39 cellular contexts compared by ENCODE assay signal in genomic region chr9:98738741-98739140, GRCh38. TPM values are rescaled to one million over a fixed set of nuclear protein-coding genes. Genes with fewer than 3 reads are reported as not detected.
"Had no signal": no experiment of that assay in that cellular context is flagged by ENCODE, and none has a peak within 500 bp of the region (broad histone marks: within the 10 kb centered on the region; RNA-seq: fewer than 3 reads in every experiment).

No MANE protein-coding gene starts in this region.

- H3K27ac Mint-ChIP-seq: activated naive CD4-positive, alpha-beta T cell treated with anti-CD3 and anti-CD28 coated beads for 36 hours; activated naive CD4-positive, alpha-beta T cell treated with anti-CD3 and anti-CD28 coated beads, Interleukin-2, amount 10 ng/mL, durations not matched to agents 7 days and 5 days; activated naive CD4-positive, alpha-beta T cell treated with anti-CD3 and anti-CD28 coated beads, Interleukin-2, amount 50 U/mL, for 24 hours; activated naive CD4-positive, alpha-beta T cell treated with anti-CD3 and anti-CD28 coated beads, Interleukin-2, amount 50 U/mL, for 72 hours; activated naive CD8-positive, alpha-beta T cell; activated naive CD8-positive, alpha-beta T cell treated with anti-CD3 and anti-CD28 coated beads for 36 hours; activated naive CD8-positive, alpha-beta T cell treated with anti-CD3 and anti-CD28 coated beads, Interleukin-2, amount 10 ng/mL, durations not matched to agents 7 days and 5 days; activated naive CD8-positive, alpha-beta T cell treated with anti-CD3 and anti-CD28 coated beads, Interleukin-2, amount 50 U/mL, for 24 hours; activated T-cell treated with anti-CD3 and anti-CD28 coated beads, Interleukin-2, amount 50 U/mL, for 24 hours; activated T-cell treated with anti-CD3 and anti-CD28 coated beads, Interleukin-2, amount 50 U/mL, for 72 hours; activated T-helper 1 cell treated with anti-CD3 and anti-CD28 coated beads, Interleukin-12 subunit alpha, Interleukin-12 subunit beta, Interleukin-2, Interleukin-4 antibody, amounts not matched to agents 30 ng/mL and 10 ng/mL and 1 ng/mL, durations not matched to agents 14 hours and 24 hours and 36 hours; activated T-helper 17 cell treated with anti-CD3 and anti-CD28 coated beads, Interleukin-2, amount 50 U/mL, for 72 hours; activated T-helper 2 cell treated with anti-CD3 and anti-CD28 coated beads, Interferon-gamma antibody, Interleukin-2, Interleukin-4, amounts not matched to agents 10 μg/mL and 5 μg/mL and 100 μg/mL, durations not matched to agents 14 hours and 24 hours and 36 hours; brain had no signal

- H3K9me3 ChIP-seq: adrenal gland, body of pancreas had no signal

- H3K36me3 Mint-ChIP-seq: activated naive CD4-positive, alpha-beta T cell treated with anti-CD3 and anti-CD28 coated beads, Interleukin-2, amount 10 ng/mL, durations not matched to agents 7 days and 5 days had no signal

- H3K9me3 Mint-ChIP-seq: activated naive CD4-positive, alpha-beta T cell treated with anti-CD3 and anti-CD28 coated beads, Interleukin-2, amount 10 ng/mL, durations not matched to agents 7 days and 5 days; activated naive CD4-positive, alpha-beta T cell treated with anti-CD3 and anti-CD28 coated beads, Interleukin-2, amount 50 U/mL, for 24 hours had no signal

- H3K4me1 ChIP-seq: adrenal gland, ascending aorta, body of pancreas, breast epithelium had no signal

- H3K4me3 ChIP-seq: adrenal gland, ascending aorta, body of pancreas, breast epithelium, cardiac muscle cell had no signal

- H3K27ac ChIP-seq: adrenal gland, ascending aorta, body of pancreas, brain microvascular endothelial cell, breast epithelium, cardiac muscle cell had no signal

- H3K4me3 Mint-ChIP-seq: activated naive CD4-positive, alpha-beta T cell treated with anti-CD3 and anti-CD28 coated beads for 36 hours; activated naive CD4-positive, alpha-beta T cell treated with anti-CD3 and anti-CD28 coated beads, Interleukin-2, amount 10 ng/mL, durations not matched to agents 7 days and 5 days; activated naive CD4-positive, alpha-beta T cell treated with anti-CD3 and anti-CD28 coated beads, Interleukin-2, amount 50 U/mL, for 24 hours; activated naive CD8-positive, alpha-beta T cell; activated naive CD8-positive, alpha-beta T cell treated with anti-CD3 and anti-CD28 coated beads for 36 hours; activated naive CD8-positive, alpha-beta T cell treated with anti-CD3 and anti-CD28 coated beads, Interleukin-2, amount 10 ng/mL, durations not matched to agents 7 days and 5 days; activated naive CD8-positive, alpha-beta T cell treated with anti-CD3 and anti-CD28 coated beads, Interleukin-2, amount 50 U/mL, for 24 hours; activated T-cell treated with anti-CD3 and anti-CD28 coated beads, Interleukin-2, amount 50 U/mL, for 24 hours; activated T-cell treated with anti-CD3 and anti-CD28 coated beads, Interleukin-2, amount 50 U/mL, for 4 hours; activated T-cell treated with anti-CD3 and anti-CD28 coated beads, Interleukin-2, amount 50 U/mL, for 72 hours; activated T-helper 1 cell treated with anti-CD3 and anti-CD28 coated beads, Interleukin-12 subunit alpha, Interleukin-12 subunit beta, Interleukin-2, Interleukin-4 antibody, amounts not matched to agents 30 ng/mL and 10 ng/mL and 1 ng/mL, durations not matched to agents 14 hours and 24 hours and 36 hours; activated T-helper 17 cell treated with anti-CD3 and anti-CD28 coated beads, Interleukin-2, amount 50 U/mL, for 72 hours; brain; central memory CD8-positive, alpha-beta T cell had no signal

- H3K4me1 Mint-ChIP-seq: activated naive CD4-positive, alpha-beta T cell treated with anti-CD3 and anti-CD28 coated beads, Interleukin-2, amount 10 ng/mL, durations not matched to agents 7 days and 5 days; activated naive CD4-positive, alpha-beta T cell treated with anti-CD3 and anti-CD28 coated beads, Interleukin-2, amount 50 U/mL, for 24 hours; activated naive CD8-positive, alpha-beta T cell treated with anti-CD3 and anti-CD28 coated beads for 36 hours; activated naive CD8-positive, alpha-beta T cell treated with anti-CD3 and anti-CD28 coated beads, Interleukin-2, amount 10 ng/mL, durations not matched to agents 7 days and 5 days; activated naive CD8-positive, alpha-beta T cell treated with anti-CD3 and anti-CD28 coated beads, Interleukin-2, amount 50 U/mL, for 24 hours; activated T-helper 17 cell treated with anti-CD3 and anti-CD28 coated beads, Interleukin-2, amount 50 U/mL, for 72 hours; brain; central memory CD8-positive, alpha-beta T cell had no signal

- FAIRE-seq: astrocyte, bronchial epithelial cell had no signal

- H3K36me3 ChIP-seq: breast epithelium, cardiac muscle cell had no signal

- H3K27me3 ChIP-seq: adrenal gland, ascending aorta, body of pancreas, brain microvascular endothelial cell, breast epithelium, cardiac muscle cell had no signal

- H3K27me3 Mint-ChIP-seq: activated naive CD4-positive, alpha-beta T cell treated with anti-CD3 and anti-CD28 coated beads, Interleukin-2, amount 10 ng/mL, durations not matched to agents 7 days and 5 days; activated naive CD4-positive, alpha-beta T cell treated with anti-CD3 and anti-CD28 coated beads, Interleukin-2, amount 50 U/mL, for 24 hours; activated naive CD8-positive, alpha-beta T cell; activated naive CD8-positive, alpha-beta T cell treated with anti-CD3 and anti-CD28 coated beads for 36 hours; activated naive CD8-positive, alpha-beta T cell treated with anti-CD3 and anti-CD28 coated beads, Interleukin-2, amount 10 ng/mL, durations not matched to agents 7 days and 5 days; activated naive CD8-positive, alpha-beta T cell treated with anti-CD3 and anti-CD28 coated beads, Interleukin-2, amount 50 U/mL, for 24 hours; activated T-cell treated with anti-CD3 and anti-CD28 coated beads, Interleukin-2, amount 50 U/mL, for 24 hours; activated T-helper 17 cell treated with anti-CD3 and anti-CD28 coated beads, Interleukin-2, amount 50 U/mL, for 72 hours; brain; central memory CD8-positive, alpha-beta T cell had no signal

- DNase-seq: activated effector memory CD4-positive, alpha-beta T cell treated with anti-CD3 and anti-CD28 coated beads, Interleukin-2, amount 50 U/mL, for 16 hours; activated effector memory CD4-positive, alpha-beta T cell treated with Interleukin-2 at 50 U/mL for 16 hours; activated gamma-delta T cell; activated gamma-delta T cell treated with Interleukin-2 at 50 U/mL for 16 hours; activated naive CD4-positive, alpha-beta T cell; activated naive CD4-positive, alpha-beta T cell treated with anti-CD3 and anti-CD28 coated beads for 36 hours; activated naive CD4-positive, alpha-beta T cell treated with anti-CD3 and anti-CD28 coated beads, Interleukin-2, amount 10 ng/mL, durations not matched to agents 7 days and 5 days; activated naive CD4-positive, alpha-beta T cell treated with anti-CD3 and anti-CD28 coated beads, Interleukin-2, amount 50 U/mL, for 16 hours; activated naive CD4-positive, alpha-beta T cell treated with Interleukin-2 at 50 U/mL for 16 hours; activated naive CD8-positive, alpha-beta T cell treated with anti-CD3 and anti-CD28 coated beads for 36 hours; activated naive CD8-positive, alpha-beta T cell treated with anti-CD3 and anti-CD28 coated beads, Interleukin-2, amount 10 ng/mL, durations not matched to agents 7 days and 5 days; activated naive CD8-positive, alpha-beta T cell treated with anti-CD3 and anti-CD28 coated beads, Interleukin-2, amount 50 U/mL, for 24 hours; activated T-cell treated with anti-CD3 and anti-CD28 coated beads, Interleukin-2, amount 50 U/mL, for 24 hours; activated T-cell treated with anti-CD3 and anti-CD28 coated beads, Interleukin-2, amount 50 U/mL, for 4 hours; activated T-cell treated with anti-CD3 and anti-CD28 coated beads, Interleukin-2, amount 50 U/mL, for 48 hours; activated T-cell treated with anti-CD3 and anti-CD28 coated beads, Interleukin-2, amount 50 U/mL, for 72 hours; adrenal gland; amniotic stem cell; amygdala; anterior cingulate cortex; aorta; body of pancreas; brain microvascular endothelial cell; caudate nucleus; central memory CD4-positive, alpha-beta T cell; cerebellar nuclear complex had no signal

- ATAC-seq: activated naive CD4-positive, alpha-beta T cell treated with anti-CD3 and anti-CD28 coated beads, Interleukin-2, amount 50 U/mL, for 72 hours; activated naive CD8-positive, alpha-beta T cell treated with anti-CD3 and anti-CD28 coated beads, Interleukin-2, amount 50 U/mL, for 24 hours; activated T-cell treated with anti-CD3 and anti-CD28 coated beads, Interleukin-2, amount 50 U/mL, for 4 hours; activated T-cell treated with anti-CD3 and anti-CD28 coated beads, Interleukin-2, amount 50 U/mL, for 72 hours; activated T-helper 17 cell treated with anti-CD3 and anti-CD28 coated beads, Interleukin-2, amount 50 U/mL, for 72 hours; body of pancreas had no signal

RNA-seq across cellular contexts. Expression of gene GABBR2, which starts 30.0 kb away (rescaled TPM):
- total RNA-seq: activated naive CD4-positive, alpha-beta T cell treated with anti-CD3 and anti-CD28 coated beads for 36 hours; activated naive CD4-positive, alpha-beta T cell treated with anti-CD3 and anti-CD28 coated beads, Interleukin-2, amount 50 U/mL, for 72 hours; activated naive CD8-positive, alpha-beta T cell treated with anti-CD3 and anti-CD28 coated beads for 36 hours; activated naive CD8-positive, alpha-beta T cell treated with anti-CD3 and anti-CD28 coated beads, Interleukin-2, amount 10 ng/mL, durations not matched to agents 7 days and 5 days; activated T-cell treated with anti-CD3 and anti-CD28 coated beads, Interleukin-2, amount 50 U/mL, for 4 hours; activated T-cell treated with anti-CD3 and anti-CD28 coated beads, Interleukin-2, amount 50 U/mL, for 72 hours; activated T-helper 1 cell treated with anti-CD3 and anti-CD28 coated beads, Interleukin-12 subunit alpha, Interleukin-12 subunit beta, Interleukin-2, Interleukin-4 antibody, amounts not matched to agents 30 ng/mL and 10 ng/mL and 1 ng/mL, durations not matched to agents 14 hours and 24 hours and 36 hours; activated T-helper 17 cell treated with anti-CD3 and anti-CD28 coated beads, Interleukin-2, amount 50 U/mL, for 72 hours; activated T-helper 2 cell treated with anti-CD3 and anti-CD28 coated beads, Interferon-gamma antibody, Interleukin-2, Interleukin-4, amounts not matched to agents 10 μg/mL and 5 μg/mL and 100 μg/mL, durations not matched to agents 14 hours and 24 hours and 36 hours; ascending aorta; body of pancreas; breast epithelium; bronchial epithelial cell had no signal
- polyA plus RNA-seq: aorta, cardiac muscle cell had no signal
